In the genomic region with DNA sequence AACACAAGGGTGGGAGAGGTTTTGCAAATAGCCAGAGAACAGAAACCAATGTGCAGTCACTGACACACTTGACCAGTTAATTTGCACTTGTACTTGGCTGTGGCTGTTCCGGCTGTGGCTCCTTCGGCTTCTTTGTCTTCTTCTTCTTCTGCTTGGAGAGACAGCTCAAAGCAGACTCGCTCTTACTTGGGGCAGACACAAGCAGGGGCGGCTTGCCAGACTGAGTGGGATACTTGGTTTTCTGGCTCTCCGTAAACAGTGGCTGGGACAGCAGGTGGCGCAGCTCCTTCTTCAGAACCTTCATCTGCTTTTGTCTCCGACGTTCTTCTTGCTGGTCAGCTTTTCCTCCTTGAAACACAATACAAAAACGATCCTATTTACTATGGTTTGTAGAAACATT, we compare ENCODE assay signal across 8 cellular contexts. TPM values are rescaled to one million over a fixed set of nuclear protein-coding genes. Genes with fewer than 3 reads are reported as not detected.
DNase-seq lines count a peak whose midpoint lies in the region; ATAC-seq, FAIRE-seq and TF ChIP-seq lines count a peak whose summit lies in the region.

No MANE protein-coding gene starts in this region.

- H3K9me3 ChIP-seq in A549 (no peaks in the 10 kb centered on the region), breast epithelium (no peaks in the 10 kb centered on the region), left lung (no peaks in the 10 kb centered on the region)

- no peak for TF ChIP-seq EP300 in A549 (IDR thresholded peaks at IDR 0.05)

- ATAC-seq in A549 (peak; percentile 55 to 76; a peak in 3 of 6 replicates), left lung (peak; percentile 20), GM21360 (IDR thresholded peaks at IDR 0.05; ENCODE audit: unreplicated experiment) (no peak)

- no peak for FAIRE-seq in A549 (lab: Jason Lieb, UNC)

- no peak overlapping the region for H3K4me2 ChIP-seq in A549

- peak; percentile 46 for TF ChIP-seq CTCF in A549 (IDR thresholded peaks at IDR 0.05)
- peak; percentile 34 for TF ChIP-seq CTCF in HFF-Myc (IDR thresholded peaks at IDR 0.05; ENCODE audit: low read depth, low read length, missing control alignments)
- TF ChIP-seq CTCF in breast epithelium (IDR thresholded peaks at IDR 0.05), result peak in 1 of 3 donors; percentile 25
- no peak for TF ChIP-seq CTCF in left lung (IDR thresholded peaks at IDR 0.05)

- POLR2A ChIA-PET in A549 (lab: Yijun Ruan, JAX), result interaction anchor here (1.3 kb wide), 1 partner anchor 86 kb away, joined by 4 read pairs; no protein-coding TSS in a partner anchor

- TF ChIP-seq POLR2A in A549 (IDR thresholded peaks at IDR 0.05; ENCODE audit: low read length), result no peak
- TF ChIP-seq POLR2A in breast epithelium (IDR thresholded peaks at IDR 0.05), result no peak

- no peak overlapping the region for H3K27ac ChIP-seq in A549
- H3K27ac ChIP-seq in breast epithelium, result no peak overlapping the region
- no peak overlapping the region for H3K27ac ChIP-seq in left lung

- peak in 1 of 2 experiments; percentile 41 for DNase-seq in A549 (ENCODE audit: low read depth in 1 of 2, low spot score in 1 of 2)
- DNase-seq in HFF-Myc (ENCODE audit: extremely low read depth, low read depth), result no peak
- DNase-seq in breast epithelium (ENCODE audit: low spot score in 2 of 2), result peak; percentile 37 to 50
- DNase-seq in left lung, result no peak
- no peak for DNase-seq in NCI-H2171 (lab: John Stamatoyannopoulos, UW)
- no peak for DNase-seq in SK-N-DZ (ENCODE audit: low spot score)
- no peak for DNase-seq in H4 (ENCODE audit: low spot score)

- H3K36me3 ChIP-seq in breast epithelium (peaks cover 15% of the 10 kb centered on the region), left lung (peaks cover 0 to 100% of the 10 kb centered on the region in 2 donors)

- CTCF ChIA-PET in A549 (lab: Yijun Ruan, JAX), result interaction anchor here (0.6 to 10.9 kb wide), 12 partner anchors 8 to 1382 kb away, joined by 3 to 82 read pairs (median 3); a partner anchor contains a TSS

- intact Hi-C loops in breast epithelium (cut with DNase I; ENCODE audit: low total_unique reads), result no loop called here
- intact Hi-C loops in left lung (cut with DNase I), result no loop called here

- TF ChIP-seq RAD21 in A549 (conservative IDR thresholded peaks at IDR 0.05 in 1 of 2, IDR thresholded peaks at IDR 0.05 in 1 of 2), result peak; percentile 29 to 34; a peak in 3 of 5 replicates

- no peak overlapping the region for H3K4me3 ChIP-seq in A549
- H3K4me3 ChIP-seq in HFF-Myc (replicated peaks; ENCODE audit: low read depth, low read length), result no peak overlapping the region
- H3K4me3 ChIP-seq in breast epithelium, result no peak overlapping the region
- H3K4me3 ChIP-seq in left lung, result no peak overlapping the region

- H3K27me3 ChIP-seq in breast epithelium (no peaks in the 10 kb centered on the region), left lung (no peaks in the 10 kb centered on the region)

- H3K4me1 ChIP-seq in A549, result no peaks in the 10 kb centered on the region
- H3K4me1 ChIP-seq in breast epithelium, result no peaks in the 10 kb centered on the region
- H3K4me1 ChIP-seq in left lung, result no peaks in the 10 kb centered on the region

- WGBS in A549 (ENCODE audit: missing lambda C conversion rate), result 68% methylated on average over 9 of the region's 9 CpGs

TF ChIP-seq in A549, 52 proteins besides CTCF, POLR2A, EP300 and RAD21:
- TF ChIP-seq KDM1A (IDR thresholded peaks at IDR 0.05; ENCODE audit: low read depth) (no peak), EHMT2 (IDR thresholded peaks at IDR 0.05; ENCODE audit: low read depth) (no peak), SMC3 (IDR thresholded peaks at IDR 0.05) (peak; percentile 54), RARB (CRISPR knock-in tag; IDR thresholded peaks at IDR 0.05) (no peak), HOXB5 (CRISPR knock-in tag; IDR thresholded peaks at IDR 0.05) (no peak), ESRRA (IDR thresholded peaks at IDR 0.05; ENCODE audit: borderline replicate concordance, low read length) (no peak), CEBPB (IDR thresholded peaks at IDR 0.05) (no peak)
- TF ChIP-seq, protein P1, sequence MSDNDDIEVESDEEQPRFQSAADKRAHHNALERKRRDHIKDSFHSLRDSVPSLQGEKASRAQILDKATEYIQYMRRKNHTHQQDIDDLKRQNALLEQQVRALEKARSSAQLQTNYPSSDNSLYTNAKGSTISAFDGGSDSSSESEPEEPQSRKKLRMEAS (IDR thresholded peaks at IDR 0.05), result no peak

RNA-seq across cellular contexts. Expression of a gene that starts 25.0 kb away (rescaled TPM):
- 1.2 and 1.7 TPM in 2 replicates for polyA plus RNA-seq in A549 (2011; rRNA removed)
- polyA plus RNA-seq in A549 (2012; cell fraction: cytosol; rRNA removed), result 0.74 and 0.96 TPM in 2 replicates
- polyA plus RNA-seq in A549 (2012; cell fraction: nucleus; rRNA removed), result 0.76 and 0.77 TPM in 2 replicates
- polyA plus RNA-seq in A549 (2017; fragmentation: RNase III; extraction: RNeasy Plus Mini Kit Qiagen cat#74134 plus additional on column Dnase treatment), result 2.2 to 2.5 TPM (median 2.4 TPM) in 3 replicates
- polyA minus RNA-seq in A549 (2011; rRNA and poly(A)+ RNA removed), result 2.6 and 3.3 TPM in 2 replicates
- 1 to 10 TPM in 1 of 3 donors, under 1 TPM in 2; 0.64 to 1.6 (median 0.73) TPM for total RNA-seq in breast epithelium
- total RNA-seq in left lung, result 1 to 10 TPM; 1.2 to 1.5 TPM
- polyA plus RNA-seq in SK-N-DZ (2014; cell fraction: cytosol; rRNA removed), result 0.24 and 0.61 TPM in 2 replicates
- polyA plus RNA-seq in SK-N-DZ (2014; cell fraction: nucleus; rRNA removed), result 0.31 and 0.36 TPM in 2 replicates
- total RNA-seq in H4 (2014; rRNA removed; shearing (Covaris generic)), result 1.7 and 2.5 TPM in 2 replicates

RNA-seq across cellular contexts. Expression of a gene that starts 29.9 kb away (rescaled TPM):
- polyA plus RNA-seq in A549 (2011; rRNA removed), result 161 and 169 TPM in 2 replicates
- 98.5 and 100 TPM in 2 replicates for polyA plus RNA-seq in A549 (2012; cell fraction: cytosol; rRNA removed)
- 95.5 and 140 TPM in 2 replicates for polyA plus RNA-seq in A549 (2012; cell fraction: nucleus; rRNA removed)
- 117 to 127 TPM (median 121 TPM) in 3 replicates for polyA plus RNA-seq in A549 (2017; fragmentation: RNase III; extraction: RNeasy Plus Mini Kit Qiagen cat#74134 plus additional on column Dnase treatment)
- 107 and 128 TPM in 2 replicates for polyA minus RNA-seq in A549 (2011; rRNA and poly(A)+ RNA removed)
- 100 to 1,000 TPM; 156 to 201 (median 172) TPM for total RNA-seq in breast epithelium
- total RNA-seq in left lung, result 100 to 1,000 TPM; 142 to 148 TPM
- polyA plus RNA-seq in SK-N-DZ (2014; cell fraction: cytosol; rRNA removed), result 76.0 and 87.2 TPM in 2 replicates
- polyA plus RNA-seq in SK-N-DZ (2014; cell fraction: nucleus; rRNA removed), result 46.3 and 55.4 TPM in 2 replicates
- 110 and 134 TPM in 2 replicates for total RNA-seq in H4 (2014; rRNA removed; shearing (Covaris generic))

RNA-seq across cellular contexts. Expression of a gene that starts 30.0 kb away (rescaled TPM):
- 13.4 and 15.9 TPM in 2 replicates for polyA plus RNA-seq in A549 (2011; rRNA removed)
- polyA plus RNA-seq in A549 (2012; cell fraction: cytosol; rRNA removed), result 20.4 and 25.9 TPM in 2 replicates
- polyA plus RNA-seq in A549 (2012; cell fraction: nucleus; rRNA removed), result 17.8 and 21.5 TPM in 2 replicates
- 23.2 to 28.0 TPM (median 27.0 TPM) in 3 replicates for polyA plus RNA-seq in A549 (2017; fragmentation: RNase III; extraction: RNeasy Plus Mini Kit Qiagen cat#74134 plus additional on column Dnase treatment)
- polyA minus RNA-seq in A549 (2011; rRNA and poly(A)+ RNA removed), result 7.4 and 8.8 TPM in 2 replicates
- total RNA-seq in breast epithelium, result 10 to 100 TPM in 2 of 3 donors, 1 to 10 TPM in 1; 6.6 to 14.5 (median 10.6) TPM
- 10 to 100 TPM; 20.3 to 23.8 TPM for total RNA-seq in left lung
- 21.3 and 23.2 TPM in 2 replicates for polyA plus RNA-seq in SK-N-DZ (2014; cell fraction: cytosol; rRNA removed)
- 17.4 and 17.5 TPM in 2 replicates for polyA plus RNA-seq in SK-N-DZ (2014; cell fraction: nucleus; rRNA removed)
- total RNA-seq in H4 (2014; rRNA removed; shearing (Covaris generic)), result 16.1 and 32.8 TPM in 2 replicates

RNA-seq across cellular contexts. Expression of a gene that starts 54.0 kb away (rescaled TPM):
- polyA plus RNA-seq in A549 (2011; rRNA removed), result not detected in 2 replicates
- not detected in 2 replicates for polyA plus RNA-seq in A549 (2012; cell fraction: cytosol; rRNA removed)
- 0.04 TPM in 1 of 2 replicates, not detected in the other for polyA plus RNA-seq in A549 (2012; cell fraction: nucleus; rRNA removed)
- not detected in 3 replicates for polyA plus RNA-seq in A549 (2017; fragmentation: RNase III; extraction: RNeasy Plus Mini Kit Qiagen cat#74134 plus additional on column Dnase treatment)
- not detected in 2 replicates for polyA minus RNA-seq in A549 (2011; rRNA and poly(A)+ RNA removed)
- not detected for total RNA-seq in breast epithelium
- not detected for total RNA-seq in left lung
- not detected in 2 replicates for polyA plus RNA-seq in SK-N-DZ (2014; cell fraction: cytosol; rRNA removed)
- not detected in 2 replicates for polyA plus RNA-seq in SK-N-DZ (2014; cell fraction: nucleus; rRNA removed)
- not detected in 2 replicates for total RNA-seq in H4 (2014; rRNA removed; shearing (Covaris generic))

RNA-seq across cellular contexts. Expression of a gene that starts 59.4 kb away (rescaled TPM):
- 1.3 and 2.2 TPM in 2 replicates for polyA plus RNA-seq in A549 (2011; rRNA removed)
- 1.4 and 1.9 TPM in 2 replicates for polyA plus RNA-seq in A549 (2012; cell fraction: cytosol; rRNA removed)
- 8.7 and 12.4 TPM in 2 replicates for polyA plus RNA-seq in A549 (2012; cell fraction: nucleus; rRNA removed)
- 0.76 to 0.90 TPM (median 0.76 TPM) in 3 replicates for polyA plus RNA-seq in A549 (2017; fragmentation: RNase III; extraction: RNeasy Plus Mini Kit Qiagen cat#74134 plus additional on column Dnase treatment)
- polyA minus RNA-seq in A549 (2011; rRNA and poly(A)+ RNA removed), result 0.87 and 1.7 TPM in 2 replicates
- total RNA-seq in breast epithelium, result 100 to 1,000 TPM; 101 to 196 (median 160) TPM
- total RNA-seq in left lung, result 100 to 1,000 TPM; 278 to 394 TPM
- not detected in 2 replicates for polyA plus RNA-seq in SK-N-DZ (2014; cell fraction: cytosol; rRNA removed)
- 2.1 and 3.0 TPM in 2 replicates for polyA plus RNA-seq in SK-N-DZ (2014; cell fraction: nucleus; rRNA removed)
- 2,076 and 2,328 TPM in 2 replicates for total RNA-seq in H4 (2014; rRNA removed; shearing (Covaris generic))

Comparison
In these comparisons a context has a peak if more than half of its experiments do, and no peak if none do; other contexts are left out.
1. DNase-seq: peak in breast epithelium (2 of 2); none in HFF-Myc (single experiment), left lung (0 of 2), NCI-H2171 (single experiment), SK-N-DZ (single experiment) and H4 (single experiment).
2. CTCF ChIP-seq: peak in A549 (single experiment) and HFF-Myc (single experiment); none in left lung (0 of 2).